In genomic region chr10:46630816-46631215, GRCh38 we compare ENCODE assay signal across 3 cellular contexts. TPM values are rescaled to one million over a fixed set of nuclear protein-coding genes. Genes with fewer than 3 reads are reported as not detected.
"Had no signal": no experiment of that assay in that cellular context is flagged by ENCODE, and none has a peak within 500 bp of the region (broad histone marks: within the 10 kb centered on the region; RNA-seq: fewer than 3 reads in every experiment).

No MANE protein-coding gene starts in this region.

RNA-seq across cellular contexts. Expression of gene SYT15, which starts 51.9 kb away (rescaled TPM):
- total RNA-seq: PC-3, SJCRH30, SK-MEL-5 had no signal
